ENCODE assay signal across 1 cellular context in the genomic region with DNA sequence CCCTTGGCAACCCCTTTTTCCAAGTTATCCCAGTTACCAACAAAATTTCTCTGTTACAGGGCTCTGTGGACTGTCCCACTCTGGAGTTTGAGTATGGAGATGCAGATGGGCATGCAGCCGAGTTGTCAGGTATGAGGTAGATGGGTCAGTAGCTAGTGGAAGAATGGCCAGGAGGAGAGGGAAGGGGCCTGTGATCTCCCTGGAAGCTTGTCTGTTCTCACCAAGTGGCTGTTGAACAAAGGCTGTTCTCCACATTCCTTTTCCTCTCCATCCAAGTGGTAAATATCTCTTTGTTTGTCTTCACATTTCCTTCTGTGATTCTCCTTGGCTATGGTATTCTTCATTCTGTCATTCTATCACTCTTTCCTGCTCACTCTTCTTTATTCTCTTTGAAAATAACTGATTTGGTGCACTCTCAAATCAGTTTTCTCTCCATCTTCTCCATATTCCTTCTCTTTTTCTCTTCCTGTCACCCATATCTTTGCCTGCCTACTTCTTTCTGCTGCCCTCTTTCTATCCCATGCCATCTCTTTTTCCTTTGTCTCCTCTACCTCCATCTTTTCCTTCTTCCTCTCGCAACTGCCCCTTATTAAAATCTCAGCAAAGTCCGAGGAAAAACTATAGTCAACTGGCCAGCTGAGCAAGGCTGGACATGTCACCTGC.
TF ChIP-seq lines count a peak whose summit lies in the region.

No MANE protein-coding gene starts in this region.

TF ChIP-seq in A549, 52 proteins besides CTCF, POLR2A, EP300 and RAD21 (continued from another document):
- TF ChIP-seq, protein P1, sequence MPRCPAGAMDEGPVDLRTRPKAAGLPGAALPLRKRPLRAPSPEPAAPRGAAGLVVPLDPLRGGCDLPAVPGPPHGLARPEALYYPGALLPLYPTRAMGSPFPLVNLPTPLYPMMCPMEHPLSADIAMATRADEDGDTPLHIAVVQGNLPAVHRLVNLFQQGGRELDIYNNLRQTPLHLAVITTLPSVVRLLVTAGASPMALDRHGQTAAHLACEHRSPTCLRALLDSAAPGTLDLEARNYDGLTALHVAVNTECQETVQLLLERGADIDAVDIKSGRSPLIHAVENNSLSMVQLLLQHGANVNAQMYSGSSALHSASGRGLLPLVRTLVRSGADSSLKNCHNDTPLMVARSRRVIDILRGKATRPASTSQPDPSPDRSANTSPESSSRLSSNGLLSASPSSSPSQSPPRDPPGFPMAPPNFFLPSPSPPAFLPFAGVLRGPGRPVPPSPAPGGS (IDR thresholded peaks at IDR 0.05): no peak
- TF ChIP-seq RFX5 (IDR thresholded peaks at IDR 0.05) (no peak), TFCP2L1 (CRISPR knock-in tag; IDR thresholded peaks at IDR 0.05) (no peak), SMC3 (IDR thresholded peaks at IDR 0.05) (no peak), KDM5A (IDR thresholded peaks at IDR 0.05) (no peak), HDAC2 (IDR thresholded peaks at IDR 0.05) (no peak), TP53 (CRISPR knock-in tag; IDR thresholded peaks at IDR 0.05) (no peak), ZNF302 (CRISPR knock-in tag; IDR thresholded peaks at IDR 0.05) (no peak), MAFK (IDR thresholded peaks at IDR 0.05; ENCODE audit: partially characterized antibody) (no peak), ZSCAN20 (CRISPR knock-in tag; IDR thresholded peaks at IDR 0.05) (no peak), JUN (IDR thresholded peaks at IDR 0.05) (no peak)
- TF ChIP-seq, protein P2, sequence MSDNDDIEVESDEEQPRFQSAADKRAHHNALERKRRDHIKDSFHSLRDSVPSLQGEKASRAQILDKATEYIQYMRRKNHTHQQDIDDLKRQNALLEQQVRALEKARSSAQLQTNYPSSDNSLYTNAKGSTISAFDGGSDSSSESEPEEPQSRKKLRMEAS (IDR thresholded peaks at IDR 0.05): no peak
- TF ChIP-seq, protein P3, sequence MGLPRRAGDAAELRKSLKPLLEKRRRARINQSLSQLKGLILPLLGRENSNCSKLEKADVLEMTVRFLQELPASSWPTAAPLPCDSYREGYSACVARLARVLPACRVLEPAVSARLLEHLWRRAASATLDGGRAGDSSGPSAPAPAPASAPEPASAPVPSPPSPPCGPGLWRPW (IDR thresholded peaks at IDR 0.05): no peak
